22 cellular contexts compared by ENCODE assay signal in genomic region chr3:138761002-138761401, GRCh38.
DNase-seq lines count a peak whose midpoint lies in the region; ATAC-seq lines count a peak whose summit lies in the region.
"Had no signal": no experiment of that assay in that cellular context is flagged by ENCODE, and none has a peak within 500 bp of the region (broad histone marks: within the 10 kb centered on the region; RNA-seq: fewer than 3 reads in every experiment).

No MANE protein-coding gene starts in this region.

- CTCF ChIA-PET in activated CD4-positive, alpha-beta T cell treated with anti-CD3 and anti-CD28 coated beads for 36 hours (lab: Charles Lee), result interaction anchor here (1.1 kb wide), 1 partner anchor 156 kb away, joined by 4 read pairs; no protein-coding TSS in a partner anchor
- CTCF ChIA-PET in activated naive CD4-positive, alpha-beta T cell treated with anti-CD3 and anti-CD28 coated beads for 36 hours (lab: Charles Lee), result interaction anchor here (1.7 kb wide), 1 partner anchor 33 kb away, joined by 6 read pairs; no protein-coding TSS in a partner anchor
- CTCF ChIA-PET in naive thymus-derived CD4-positive, alpha-beta T cell (lab: Charles Lee), result no interaction called here

- intact Hi-C loops in activated CD4-positive, alpha-beta T cell treated with anti-CD3 and anti-CD28 coated beads for 36 hours (cut with DNase I, micrococcal nuclease), result no loop called here
- intact Hi-C loops in activated naive CD4-positive, alpha-beta T cell treated with anti-CD3 and anti-CD28 coated beads for 36 hours (cut with micrococcal nuclease), result loop anchor here (5.0 kb wide), 1 partner anchor 39 kb away; no protein-coding TSS in a partner anchor
- intact Hi-C loops in naive thymus-derived CD4-positive, alpha-beta T cell (cut with micrococcal nuclease), result loop anchor here in 1 of 2 donors (5.0 kb wide), 1 partner anchor 71 kb away; the partner anchor contains the start of gene PIK3CB

- no peaks in the 10 kb centered on the region for H3K27me3 ChIP-seq in naive thymus-derived CD4-positive, alpha-beta T cell (ENCODE audit: control insufficient read depth in 2 of 2, insufficient read depth in 2 of 2, low read length in 2 of 2)

- H3K4me3 ChIP-seq in naive thymus-derived CD4-positive, alpha-beta T cell (ENCODE audit: low read length), result no peak overlapping the region
- H3K4me3 ChIP-seq: GM23338 had no signal

- no peaks in the 10 kb centered on the region for H3K27me3 Mint-ChIP-seq in activated CD4-positive, alpha-beta T cell treated with anti-CD3 and anti-CD28 coated beads for 36 hours
- no peaks in the 10 kb centered on the region for H3K27me3 Mint-ChIP-seq in activated naive CD4-positive, alpha-beta T cell treated with anti-CD3 and anti-CD28 coated beads for 36 hours (ENCODE audit: low read depth)
- no peaks in the 10 kb centered on the region for H3K27me3 Mint-ChIP-seq in T-helper 1 cell treated with Interleukin-12 subunit alpha and Interleukin-12 subunit beta and Interleukin-4 antibody, amounts not matched to agents 30 μg/mL and 1 μg/mL, for 36 hours (ENCODE audit: low read depth)
- H3K27me3 Mint-ChIP-seq in naive thymus-derived CD4-positive, alpha-beta T cell, result no peaks in the 10 kb centered on the region
- H3K27me3 Mint-ChIP-seq: IgD-negative memory B cell had no signal

- H3K36me3 ChIP-seq in naive thymus-derived CD4-positive, alpha-beta T cell (ENCODE audit: control insufficient read depth in 2 of 3, insufficient read depth in 3 of 3, low read length in 3 of 3), result no peaks in the 10 kb centered on the region

- H3K27ac ChIP-seq in naive thymus-derived CD4-positive, alpha-beta T cell (ENCODE audit: low read depth, low read length), result no peak overlapping the region

- no peaks in the 10 kb centered on the region for H3K9me3 ChIP-seq in naive thymus-derived CD4-positive, alpha-beta T cell (ENCODE audit: control insufficient read depth in 2 of 3, low read length in 3 of 3)

- H3K27ac Mint-ChIP-seq in activated CD4-positive, alpha-beta T cell treated with anti-CD3 and anti-CD28 coated beads for 36 hours, result peak overlapping the region; percentile 70
- H3K27ac Mint-ChIP-seq in activated naive CD4-positive, alpha-beta T cell treated with anti-CD3 and anti-CD28 coated beads for 36 hours, result peak overlapping the region; percentile 68
- peak overlapping the region; percentile 32 for H3K27ac Mint-ChIP-seq in T-helper 1 cell treated with Interleukin-12 subunit alpha and Interleukin-12 subunit beta and Interleukin-4 antibody, amounts not matched to agents 30 μg/mL and 1 μg/mL, for 36 hours
- peak overlapping the region in 5 of 9 donors; percentile 13 to 78 (median 62) for H3K27ac Mint-ChIP-seq in naive thymus-derived CD4-positive, alpha-beta T cell
- H3K27ac Mint-ChIP-seq: GM23338, IgD-negative memory B cell had no signal

- ATAC-seq in activated CD4-positive, alpha-beta T cell treated with anti-CD3 and anti-CD28 coated beads for 36 hours, result peak; percentile 75
- ATAC-seq in naive thymus-derived CD4-positive, alpha-beta T cell, result no peak
- ATAC-seq in GM18870 (IDR thresholded peaks at IDR 0.05; ENCODE audit: unreplicated experiment) (no peak), GM21390 (IDR thresholded peaks at IDR 0.05; ENCODE audit: unreplicated experiment) (no peak)
- ATAC-seq: GM23338, HCT116 had no signal

- DNase-seq in activated CD4-positive, alpha-beta T cell treated with anti-CD3 and anti-CD28 coated beads for 36 hours, result no peak
- DNase-seq in activated CD4-positive, alpha-beta T cell treated with anti-CD3 and anti-CD28 coated beads, Interleukin-2, amount 50 U/mL, for 1 hour, result no peak
- DNase-seq in activated naive CD4-positive, alpha-beta T cell treated with anti-CD3 and anti-CD28 coated beads for 36 hours, result no peak
- DNase-seq in activated naive CD4-positive, alpha-beta T cell (lab: John Stamatoyannopoulos, UW), result no peak
- DNase-seq in naive thymus-derived CD4-positive, alpha-beta T cell, result no peak
- DNase-seq: 8988T, DMS153, GDM1, Karpas-422, NCI-H1436, NCI-H1930, NCI-H226, NCI-H524, NCI-H82, OCI-M1 had no signal

- peaks cover 39% of the 10 kb centered on the region for H3K4me1 Mint-ChIP-seq in activated CD4-positive, alpha-beta T cell treated with anti-CD3 and anti-CD28 coated beads for 36 hours
- peaks cover 38% of the 10 kb centered on the region for H3K4me1 Mint-ChIP-seq in activated naive CD4-positive, alpha-beta T cell treated with anti-CD3 and anti-CD28 coated beads for 36 hours (ENCODE audit: low read depth)
- peaks cover 7% of the 10 kb centered on the region for H3K4me1 Mint-ChIP-seq in T-helper 1 cell treated with Interleukin-12 subunit alpha and Interleukin-12 subunit beta and Interleukin-4 antibody, amounts not matched to agents 30 μg/mL and 1 μg/mL, for 36 hours (ENCODE audit: low read depth)
- peaks cover 18 to 48% (median 34%) of the 10 kb centered on the region in 7 donors for H3K4me1 Mint-ChIP-seq in naive thymus-derived CD4-positive, alpha-beta T cell
- H3K4me1 Mint-ChIP-seq: GM23338 had no signal

- H3K4me3 Mint-ChIP-seq in activated CD4-positive, alpha-beta T cell treated with anti-CD3 and anti-CD28 coated beads for 36 hours, result no peak overlapping the region
- H3K4me3 Mint-ChIP-seq in activated naive CD4-positive, alpha-beta T cell treated with anti-CD3 and anti-CD28 coated beads for 36 hours, result no peak overlapping the region
- H3K4me3 Mint-ChIP-seq in T-helper 1 cell treated with Interleukin-12 subunit alpha and Interleukin-12 subunit beta and Interleukin-4 antibody, amounts not matched to agents 30 μg/mL and 1 μg/mL, for 36 hours, result no peak overlapping the region
- peak overlapping the region in 3 of 10 donors; percentile 8 to 39 (median 37) for H3K4me3 Mint-ChIP-seq in naive thymus-derived CD4-positive, alpha-beta T cell
- H3K4me3 Mint-ChIP-seq: CD14-positive monocyte, GM23338, IgD-negative memory B cell had no signal

- H3K4me1 ChIP-seq in naive thymus-derived CD4-positive, alpha-beta T cell (ENCODE audit: control insufficient read depth in 2 of 2, insufficient read depth in 2 of 2, low read length in 2 of 2), result no peaks in the 10 kb centered on the region

- no peaks in the 10 kb centered on the region for H3K9me3 Mint-ChIP-seq in activated CD4-positive, alpha-beta T cell treated with anti-CD3 and anti-CD28 coated beads for 36 hours (ENCODE audit: low read depth)
- no peaks in the 10 kb centered on the region for H3K9me3 Mint-ChIP-seq in activated naive CD4-positive, alpha-beta T cell treated with anti-CD3 and anti-CD28 coated beads for 36 hours
- H3K9me3 Mint-ChIP-seq in T-helper 1 cell treated with Interleukin-12 subunit alpha and Interleukin-12 subunit beta and Interleukin-4 antibody, amounts not matched to agents 30 μg/mL and 1 μg/mL, for 36 hours, result no peaks in the 10 kb centered on the region
- peaks cover 0 to 3% (median 0%) of the 10 kb centered on the region in 11 donors for H3K9me3 Mint-ChIP-seq in naive thymus-derived CD4-positive, alpha-beta T cell
- H3K9me3 Mint-ChIP-seq: GM23338 had no signal

- POLR2A ChIA-PET in activated CD4-positive, alpha-beta T cell treated with anti-CD3 and anti-CD28 coated beads for 36 hours (lab: Charles Lee), result no interaction called here
- POLR2A ChIA-PET in naive thymus-derived CD4-positive, alpha-beta T cell (lab: Charles Lee), result no interaction called here

- peaks cover 21% of the 10 kb centered on the region for H3K36me3 Mint-ChIP-seq in activated CD4-positive, alpha-beta T cell treated with anti-CD3 and anti-CD28 coated beads for 36 hours (ENCODE audit: low read depth)
- H3K36me3 Mint-ChIP-seq in activated naive CD4-positive, alpha-beta T cell treated with anti-CD3 and anti-CD28 coated beads for 36 hours (ENCODE audit: low read depth), result peaks cover 16% of the 10 kb centered on the region
- peaks cover 9% of the 10 kb centered on the region for H3K36me3 Mint-ChIP-seq in T-helper 1 cell treated with Interleukin-12 subunit alpha and Interleukin-12 subunit beta and Interleukin-4 antibody, amounts not matched to agents 30 μg/mL and 1 μg/mL, for 36 hours (ENCODE audit: low read depth)
- peaks cover 4 to 42% (median 26%) of the 10 kb centered on the region in 5 donors for H3K36me3 Mint-ChIP-seq in naive thymus-derived CD4-positive, alpha-beta T cell
